Comparison of ENCODE assay signal across 10 cellular contexts in genomic region chr6:31272856-31273626, GRCh38. TPM values are rescaled to one million over a fixed set of nuclear protein-coding genes. Genes with fewer than 3 reads are reported as not detected.
DNase-seq lines count a peak whose midpoint lies in the region; ATAC-seq, FAIRE-seq and TF ChIP-seq lines count a peak whose summit lies in the region.
"Had no signal": no experiment of that assay in that cellular context is flagged by ENCODE, and none has a peak within 500 bp of the region (broad histone marks: within the 10 kb centered on the region; RNA-seq: fewer than 3 reads in every experiment).

No MANE protein-coding gene starts in this region.

- no peak overlapping the region for H2BK120ac ChIP-seq in H1 (replicated peaks; ENCODE audit: low read depth, low read length)

- H3K27ac Mint-ChIP-seq in Calu3 (ENCODE audit: unreplicated experiment), result peak overlapping the region; percentile 94

- ATAC-seq in PC-3, result no peak
- ATAC-seq in HG02610 (IDR thresholded peaks at IDR 0.05; ENCODE audit: unreplicated experiment), result no peak

- H3K4me3 ChIP-seq in PC-3 (ENCODE audit: low read length) (no peak overlapping the region), H1 (ENCODE audit: extremely low read depth in 1 of 4, insufficient read depth in 2 of 4, low read depth in 3 of 4, low read length in 4 of 4) (peak overlapping the region in 2 of 4 experiments; percentile 68 to 93; a peak in 4 of 8 replicates), parathyroid adenoma (ENCODE audit: low read depth, low read length) (peak overlapping the region; percentile 81)

- intact Hi-C loops in Calu3 (cut with micrococcal nuclease; ENCODE audit: unreplicated experiment) (loop anchor here (1.0 kb wide), 1 partner anchor 70 kb away; no protein-coding TSS in a partner anchor), PC-3 (cut with micrococcal nuclease) (loop anchor here (2.0 to 5.0 kb wide), 2 partner anchors 76 to 84 kb away; partner anchors contain the start of gene HLA-B)

- H2AK5ac ChIP-seq in H1 (ENCODE audit: low read depth, low read length), result no peak overlapping the region

- no peaks in the 10 kb centered on the region for H3K9me3 Mint-ChIP-seq in Calu3 (ENCODE audit: low read depth, unreplicated experiment)

- BruUV-seq in Calu3 (replicated peaks; lab: Mats Ljungman, UMichigan), result no TSS peak
- BruUV-seq in PC-3 (replicated peaks; lab: Mats Ljungman, UMichigan), result no TSS peak

- no peak overlapping the region for H2BK15ac ChIP-seq in H1 (ENCODE audit: low read length)

- H3K27me3 ChIP-seq in PC-3 (ENCODE audit: low read length) (peaks cover 21% of the 10 kb centered on the region; the same call in 1 of the 2 replicates), H1 (replicated peaks in 1 of 4; ENCODE audit: control insufficient read depth in 3 of 4, extremely low read depth in 1 of 4, insufficient read depth in 3 of 4, low read length in 3 of 4) (no peaks in the 10 kb centered on the region; a peak in 3 of 7 replicates), parathyroid adenoma (ENCODE audit: control insufficient read depth, insufficient read depth, low read length) (no peaks in the 10 kb centered on the region)

- no peak overlapping the region for H4K8ac ChIP-seq in H1 (ENCODE audit: extremely low read depth, insufficient read depth, low read length)

- no peak overlapping the region for H3K27ac ChIP-seq in PC-3 (ENCODE audit: low read length)
- no peak overlapping the region for H3K27ac ChIP-seq in H1 (ENCODE audit: low read depth, low read length)
- peak overlapping the region; percentile 78 for H3K27ac ChIP-seq in parathyroid adenoma

- no peaks in the 10 kb centered on the region for H3K36me3 ChIP-seq in PC-3 (ENCODE audit: low read depth, low read length)
- peaks cover 4 to 19% (median 14%) of the 10 kb centered on the region in 4 experiments; a peak in 6 of 8 replicates for H3K36me3 ChIP-seq in H1 (ENCODE audit: control insufficient read depth in 2 of 4, insufficient read depth in 4 of 4, low read length in 3 of 4)
- no peaks in the 10 kb centered on the region for H3K36me3 ChIP-seq in parathyroid adenoma (ENCODE audit: control insufficient read depth, insufficient read depth, low read length)

- H3K79me2 ChIP-seq in PC-3 (ENCODE audit: low read length), result no peaks in the 10 kb centered on the region
- no peaks in the 10 kb centered on the region; a peak in 1 of 4 replicates for H3K79me2 ChIP-seq in H1 (ENCODE audit: control insufficient read depth in 1 of 2, insufficient read depth in 2 of 2, low read length in 2 of 2)
- H3K79me2 ChIP-seq in parathyroid adenoma, result no peaks in the 10 kb centered on the region

- no peaks in the 10 kb centered on the region for H3F3A ChIP-seq in PC-3 (ENCODE audit: low read length, unreplicated experiment)

- H3K23me2 ChIP-seq in H1 (ENCODE audit: low read depth, low read length), result peaks cover 3% of the 10 kb centered on the region; the same call in 1 of the 2 replicates

- H3K9me3 ChIP-seq in PC-3 (ENCODE audit: low read length), result no peaks in the 10 kb centered on the region
- H3K9me3 ChIP-seq in H1 (ENCODE audit: insufficient read depth in 2 of 2, low read depth in 1 of 2, low read length in 1 of 2), result no peaks in the 10 kb centered on the region
- H3K9me3 ChIP-seq in parathyroid adenoma (ENCODE audit: control insufficient read depth, low read length), result no peaks in the 10 kb centered on the region

- no peaks in the 10 kb centered on the region; the same call in 1 of the 2 replicates for H3K9me2 ChIP-seq in PC-3 (replicated peaks; ENCODE audit: low read length)

- H4K20me1 ChIP-seq in PC-3 (ENCODE audit: low read length), result no peaks in the 10 kb centered on the region
- H4K20me1 ChIP-seq in H1 (replicated peaks in 1 of 2; ENCODE audit: control insufficient read depth in 1 of 2, insufficient read depth in 2 of 2, low read length in 2 of 2), result peaks cover 1 to 3% of the 10 kb centered on the region in 2 experiments

- peaks cover 39% of the 10 kb centered on the region for H3K36me3 Mint-ChIP-seq in Calu3 (ENCODE audit: insufficient read depth, unreplicated experiment)

- H3K4ac ChIP-seq in H1 (replicated peaks; ENCODE audit: insufficient read length, low read depth, low read length), result no peak overlapping the region

- no peak overlapping the region for H3K56ac ChIP-seq in H1 (replicated peaks; ENCODE audit: insufficient read length, low read depth, low read length)

- CTCF ChIA-PET in Calu3 (lab: Charles Lee) (interaction anchor here (0.9 to 1.0 kb wide), 2 partner anchors 70 to 94 kb away, joined by 3 to 7 read pairs; no protein-coding TSS in a partner anchor), PC-3 (lab: Charles Lee) (no interaction called here), H1 (lab: Charles Lee; ENCODE audit: partially characterized antibody) (no interaction called here)

- peak overlapping the region; percentile 91; the same call in 1 of the 2 replicates for H2AFZ ChIP-seq in PC-3 (ENCODE audit: low read length)
- H2AFZ ChIP-seq in H1 (ENCODE audit: low read length), result no peak overlapping the region
- peak overlapping the region; percentile 83 for H2AFZ ChIP-seq in parathyroid adenoma

- H3K23ac ChIP-seq in H1 (ENCODE audit: insufficient read length), result no peak overlapping the region

- H4K91ac ChIP-seq in H1 (replicated peaks; ENCODE audit: insufficient read length, low read length), result no peak overlapping the region

- H3K4me2 ChIP-seq in PC-3 (ENCODE audit: low read length) (peak overlapping the region; percentile 86), H1 (ENCODE audit: insufficient read depth in 1 of 2, low read depth in 2 of 2, low read length in 2 of 2) (peak overlapping the region; percentile 86 to 92), parathyroid adenoma (ENCODE audit: low read length) (peak overlapping the region; percentile 83)

- POLR2A ChIA-PET in PC-3 (lab: Charles Lee; ENCODE audit: unreplicated experiment), result interaction anchor here (0.6 kb wide), 1 partner anchor 13 kb away, joined by 5 read pairs; no protein-coding TSS in a partner anchor
- POLR2A ChIA-PET in H1 (lab: Charles Lee; ENCODE audit: partially characterized antibody), result interaction anchor here (1.0 kb wide), 1 partner anchor 11 kb away, joined by 3 read pairs; no protein-coding TSS in a partner anchor

- DNase-seq in Calu3, result no peak
- no peak for DNase-seq in PC-3
- DNase-seq in H1 (ENCODE audit: low read depth in 1 of 2, low spot score in 2 of 2), result no peak
- DNase-seq in NOMO-1 treated with DMSO at 0.1 percent for 48 hours (lab: John Stamatoyannopoulos, UW; ENCODE audit: unreplicated experiment), result no peak
- DNase-seq in stimulated activated naive CD4-positive, alpha-beta T cell treated with Interleukin-2 at 50 U/mL for 16 hours (lab: John Stamatoyannopoulos, UW), result no peak
- DNase-seq in HCEC 1CT, result no peak

- TF ChIP-seq CTCF in Calu3 (IDR thresholded peaks at IDR 0.05; ENCODE audit: unreplicated experiment) (no peak), PC-3 (conservative IDR thresholded peaks at IDR 0.05; ENCODE audit: low read depth, low read length) (no peak), H1 (IDR thresholded peaks at IDR 0.05; ENCODE audit: control extremely low read depth in 1 of 3, insufficient read depth in 1 of 3, low read depth in 1 of 3, low read length in 3 of 3) (no peak), parathyroid adenoma (IDR thresholded peaks at IDR 0.05) (no peak)

- H2BK20ac ChIP-seq in H1 (ENCODE audit: low read length), result no peak overlapping the region

- no peak overlapping the region for H3K14ac ChIP-seq in H1 (ENCODE audit: insufficient read length)

- H2BK5ac ChIP-seq in H1 (ENCODE audit: low read depth, low read length), result no peak overlapping the region

- H4K5ac ChIP-seq in H1 (ENCODE audit: insufficient read length, low read depth, low read length), result no peak overlapping the region

- H3K4me1 Mint-ChIP-seq in Calu3 (ENCODE audit: low read depth, unreplicated experiment), result peaks cover 17% of the 10 kb centered on the region

- H2BK12ac ChIP-seq in H1 (ENCODE audit: low read depth, low read length), result no peak overlapping the region

- H3K79me1 ChIP-seq in H1 (ENCODE audit: low read depth, low read length), result no peaks in the 10 kb centered on the region

- peaks cover 42% of the 10 kb centered on the region for H3K27me3 Mint-ChIP-seq in Calu3 (ENCODE audit: unreplicated experiment)

- TF ChIP-seq EP300 in H1 (IDR thresholded peaks at IDR 0.05; ENCODE audit: borderline replicate concordance in 1 of 2, low read depth in 2 of 2, low read length in 2 of 2), result no peak

- 45% methylated on average over 10 of the region's 10 CpGs; no CpG with 5 or more reads in 1 of the 2 experiments for WGBS in H1 (ENCODE audit: extremely low coverage in 1 of 2, insufficient coverage in 1 of 2, insufficient read length in 1 of 2, insufficient replicate concordance in 2 of 2, low coverage in 1 of 2, low lambda C conversion rate in 2 of 2, missing lambda C conversion rate in 1 of 2), 2 experiments

- peaks cover 3% of the 10 kb centered on the region; the same call in 1 of the 2 replicates for H3K4me1 ChIP-seq in PC-3 (ENCODE audit: insufficient read depth, low read length)
- peaks cover 0 to 8% (median 3%) of the 10 kb centered on the region in 4 experiments; a peak in 3 of 7 replicates for H3K4me1 ChIP-seq in H1 (replicated peaks in 1 of 4; ENCODE audit: control insufficient read depth in 3 of 4, insufficient read depth in 4 of 4, low read length in 3 of 4)
- no peaks in the 10 kb centered on the region for H3K4me1 ChIP-seq in parathyroid adenoma

- no peak for TF ChIP-seq RAD21 in H1 (IDR thresholded peaks at IDR 0.05 in 1 of 2, conservative IDR thresholded peaks at IDR 0.05 in 1 of 2; ENCODE audit: low read depth in 2 of 2, low read length in 2 of 2)

- peak overlapping the region; percentile 82 for H3K4me3 Mint-ChIP-seq in Calu3 (ENCODE audit: low read depth, unreplicated experiment)

- H3K9ac ChIP-seq in PC-3 (ENCODE audit: low read length), result no peak overlapping the region
- no peak overlapping the region for H3K9ac ChIP-seq in H1 (replicated peaks in 1 of 4; ENCODE audit: extremely low read depth in 1 of 4, low read depth in 3 of 4, low read length in 3 of 4)
- no peak overlapping the region for H3K9ac ChIP-seq in parathyroid adenoma

- H3K18ac ChIP-seq in H1 (ENCODE audit: extremely low read depth, low read length), result no peak overlapping the region

- no peak for FAIRE-seq in H1 (lab: Jason Lieb, UNC)
- FAIRE-seq: frontal cortex, HTR-8/SVneo had no signal

- TF ChIP-seq POLR2A in H1 (IDR thresholded peaks at IDR 0.05; ENCODE audit: control extremely low read depth in 1 of 2, low read depth in 2 of 2, low read length in 2 of 2), result no peak

TF ChIP-seq in H1, 55 proteins besides CTCF, POLR2A, EP300 and RAD21 (continues in another document):
- no peak for TF ChIP-seq ASH2L (IDR thresholded peaks at IDR 0.05; ENCODE audit: low read length)

RNA-seq across cellular contexts. Expression of gene HLA-C, which starts 1.1 kb away (rescaled TPM):
- 652 and 1,216 TPM in 2 replicates for total RNA-seq in Calu3 (2022)
- 219 and 252 TPM in 2 replicates for total RNA-seq in PC-3 (2014; rRNA removed)
- total RNA-seq in H1 (2021; fragmentation: NEBNext Ultra II Directional; extraction: Animal tissue kit (Norgen Biotek cat#: 25700)), result 245 and 251 TPM in 2 replicates
- polyA plus RNA-seq in H1 (2011; rRNA removed), result 360 and 430 TPM in 2 replicates
- polyA plus RNA-seq in H1 (2011; cell fraction: cytosol; rRNA removed), result 419 TPM
- 599 TPM for polyA plus RNA-seq in H1 (2011; cell fraction: nucleus; rRNA removed)
- 318 to 360 TPM (median 338 TPM) in 4 replicates for polyA plus RNA-seq in H1 (2012, experiment 1 of 2)
- polyA plus RNA-seq in H1 (2012, experiment 2 of 2), result 375 TPM
- polyA plus RNA-seq in H1 (2013, experiment 1 of 2), result 444 TPM
- 469 TPM for polyA plus RNA-seq in H1 (2013, experiment 2 of 2)
- 116 and 123 TPM in 2 replicates for polyA minus RNA-seq in H1 (2011; rRNA and poly(A)+ RNA removed)
- 163 TPM for polyA minus RNA-seq in H1 (2011; cell fraction: cytosol; rRNA and poly(A)+ RNA removed)
- 122 TPM for polyA minus RNA-seq in H1 (2011; cell fraction: nucleus; rRNA and poly(A)+ RNA removed)
